8 cellular contexts compared by ENCODE assay signal in the genomic region with DNA sequence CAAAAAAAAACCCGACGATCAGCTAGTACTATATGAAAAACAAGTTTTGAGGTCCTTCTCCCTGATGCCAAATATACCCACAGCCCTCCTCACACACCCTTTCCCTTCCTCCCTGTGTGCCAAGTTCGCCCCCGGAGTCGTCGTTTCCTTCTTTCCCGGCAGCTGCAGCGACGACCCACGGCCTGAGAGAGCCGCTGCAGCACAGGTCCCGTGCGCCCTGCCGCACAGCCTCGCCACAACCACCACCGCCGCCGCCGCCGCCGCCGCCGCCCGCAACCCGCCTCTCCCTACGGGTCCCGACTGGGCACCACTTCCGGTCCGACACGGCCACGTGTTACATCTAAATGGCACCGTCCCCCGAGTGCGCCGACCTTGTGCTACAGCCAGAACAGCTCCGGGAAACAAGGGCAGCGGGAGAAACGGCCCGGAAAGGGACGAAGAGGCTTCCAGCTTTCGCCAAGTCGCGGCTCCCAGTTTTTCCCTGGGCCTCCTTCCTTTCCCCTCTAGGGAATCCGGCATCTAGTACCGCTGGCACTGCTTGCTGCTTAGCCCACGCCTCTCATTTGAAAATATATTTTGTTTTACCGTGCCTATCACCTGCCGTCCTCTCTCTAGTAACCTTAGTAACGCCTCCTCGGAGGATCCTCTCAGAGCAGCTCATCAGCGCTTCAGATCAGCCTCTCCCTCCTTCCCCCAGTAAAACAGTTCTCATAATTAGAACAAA. TPM values are rescaled to one million over a fixed set of nuclear protein-coding genes. Genes with fewer than 3 reads are reported as not detected.
DNase-seq lines count a peak whose midpoint lies in the region; ATAC-seq and TF ChIP-seq lines count a peak whose summit lies in the region.

A gene with protein sequence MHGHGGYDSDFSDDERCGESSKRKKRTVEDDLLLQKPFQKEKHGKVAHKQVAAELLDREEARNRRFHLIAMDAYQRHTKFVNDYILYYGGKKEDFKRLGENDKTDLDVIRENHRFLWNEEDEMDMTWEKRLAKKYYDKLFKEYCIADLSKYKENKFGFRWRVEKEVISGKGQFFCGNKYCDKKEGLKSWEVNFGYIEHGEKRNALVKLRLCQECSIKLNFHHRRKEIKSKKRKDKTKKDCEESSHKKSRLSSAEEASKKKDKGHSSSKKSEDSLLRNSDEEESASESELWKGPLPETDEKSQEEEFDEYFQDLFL (minus strand): TSS at position 315 of the 724 bp plus-strand sequence. CDS start 2,486 bp downstream, outside the sequence.

- H3K27ac ChIP-seq in OCI-LY3 (ENCODE audit: low read length): peak within 1 kb of the TSS; percentile 59

- H3K36me3 ChIP-seq in OCI-LY3 (replicated peaks; ENCODE audit: low read depth, low read length) (no peaks in the 10 kb centered on the region), mucosa of stomach (ENCODE audit: control insufficient read depth, insufficient read depth, low read length) (no peaks in the 10 kb centered on the region)

- H3K9me3 ChIP-seq in OCI-LY3 (ENCODE audit: insufficient read depth, low read length): no peaks in the 10 kb centered on the region
- no peaks in the 10 kb centered on the region for H3K9me3 ChIP-seq in mucosa of stomach (ENCODE audit: control insufficient read depth, low read length)

- H3K4me1 ChIP-seq in OCI-LY3 (ENCODE audit: low read length) (peaks cover 8% of the 10 kb centered on the region), mucosa of stomach (ENCODE audit: control insufficient read depth, insufficient read depth, low read length) (no peaks in the 10 kb centered on the region)

- no peaks in the 10 kb centered on the region for H4K20me1 ChIP-seq in OCI-LY3 (ENCODE audit: insufficient read depth, low read length)

- H3K27me3 ChIP-seq in OCI-LY3 (ENCODE audit: low read depth, low read length) (no peaks in the 10 kb centered on the region), mucosa of stomach (ENCODE audit: control insufficient read depth, insufficient read depth, low read length) (no peaks in the 10 kb centered on the region)

- peaks cover 8% of the 10 kb centered on the region for H3K79me2 ChIP-seq in OCI-LY3 (ENCODE audit: low read length)

- DNase-seq in DMS153 (lab: John Stamatoyannopoulos, UW) (peak; percentile 85), HuH-7.5 (ENCODE audit: low spot score) (peak; percentile 62), activated T-cell treated with anti-CD3 and anti-CD28 coated beads for 4 hours (peak; percentile 85)
- peak; percentile 95 for DNase-seq in stimulated activated CD8-positive, alpha-beta memory T cell treated with anti-CD3 and anti-CD28 coated beads, Interleukin-4, amount 100 ng/mL, for 48 hours

- H3K9ac ChIP-seq in OCI-LY3 (ENCODE audit: low read length): peak within 1 kb of the TSS; percentile 96
- H3K9ac ChIP-seq in mucosa of stomach (ENCODE audit: low read length): peak within 1 kb of the TSS; percentile 81

- peak within 1 kb of the TSS; percentile 95 for H2AFZ ChIP-seq in OCI-LY3 (ENCODE audit: low read depth, low read length)

- H3K4me3 ChIP-seq in OCI-LY3 (ENCODE audit: low read length) (peak within 1 kb of the TSS; percentile 89), mucosa of stomach (ENCODE audit: low read length) (peak within 1 kb of the TSS; percentile 71)

- ATAC-seq in GM21526 (IDR thresholded peaks at IDR 0.05; ENCODE audit: low FRiP score, unreplicated experiment) (peak; percentile 76), esophagus mucosa (peak; percentile 99)

- H3K4me2 ChIP-seq in OCI-LY3 (ENCODE audit: low read length): peak within 1 kb of the TSS; percentile 97

- TF ChIP-seq CTCF in OCI-LY3 (IDR thresholded peaks at IDR 0.05; ENCODE audit: low read depth, low read length): peak; percentile 50

RNA-seq across cellular contexts. Expression of the gene that starts here (rescaled TPM):
- total RNA-seq in esophagus mucosa: 11.8 TPM

Comparison
In these comparisons a context has a peak if more than half of its experiments do, and no peak if none do; other contexts are left out.
1. Peak in every context shown above with its lines: DNase-seq, ATAC-seq, H3K4me3 ChIP-seq and H3K27ac ChIP-seq.